ENCODE assay signal across 20 cellular contexts in genomic region chr10:101624526-101625102, GRCh38. TPM values are rescaled to one million over a fixed set of nuclear protein-coding genes. Genes with fewer than 3 reads are reported as not detected.
DNase-seq lines count a peak whose midpoint lies in the region; ATAC-seq, FAIRE-seq and TF ChIP-seq lines count a peak whose summit lies in the region.
"Had no signal": no experiment of that assay in that cellular context is flagged by ENCODE, and none has a peak within 500 bp of the region (broad histone marks: within the 10 kb centered on the region; RNA-seq: fewer than 3 reads in every experiment).

No MANE protein-coding gene starts in this region.

- no peak for TF ChIP-seq CTCF in CD4-positive, alpha-beta T cell (IDR thresholded peaks at IDR 0.05)
- TF ChIP-seq CTCF in cardiac fibroblast (IDR thresholded peaks at IDR 0.05; ENCODE audit: low read depth, low read length) (no peak), keratinocyte (optimal IDR thresholded peaks at IDR 0.05 in 1 of 3, IDR thresholded peaks at IDR 0.05 in 1 of 3, conservative IDR thresholded peaks at IDR 0.05 in 1 of 3; ENCODE audit: extremely low read depth in 1 of 3, insufficient read depth in 2 of 3, low read length in 3 of 3) (no peak)

- dilution Hi-C loops in keratinocyte (cut with MboI; ENCODE audit: extremely low pct_ligation_motif_present, low sequenced_read_pairs): no loop called here

- ATAC-seq in CD4-positive, alpha-beta T cell (ENCODE audit: poor library complexity): no peak
- no peak for ATAC-seq in GM19324 (IDR thresholded peaks at IDR 0.05; ENCODE audit: low FRiP score, unreplicated experiment)
- ATAC-seq: left lung had no signal

- H3K9me3 Mint-ChIP-seq in CD4-positive, alpha-beta T cell: no peaks in the 10 kb centered on the region
- H3K9me3 Mint-ChIP-seq: activated CD4-positive, alpha-beta T cell treated with anti-CD3 and anti-CD28 coated beads, Interleukin-2, amount 10 ng/mL, durations not matched to agents 7 days and 5 days had no signal

- H3K4me3 Mint-ChIP-seq in CD4-positive, alpha-beta T cell: no peak overlapping the region
- H3K4me3 Mint-ChIP-seq: activated CD4-positive, alpha-beta T cell treated with anti-CD3 and anti-CD28 coated beads, Interleukin-2, amount 10 ng/mL, durations not matched to agents 7 days and 5 days had no signal

- no peak for DNase-seq in CD4-positive, alpha-beta T cell
- peak; percentile 13 to 54 for DNase-seq in cardiac fibroblast (ENCODE audit: low read depth in 2 of 2)
- no peak for DNase-seq in keratinocyte (ENCODE audit: low read depth, low spot score)
- DNase-seq in COR-L47 (lab: John Stamatoyannopoulos, UW): no peak
- DNase-seq in kidney tubule cell (ENCODE audit: low spot score): no peak
- no peak for DNase-seq in medulla oblongata (ENCODE audit: extremely low spot score)
- DNase-seq: activated CD4-positive, alpha-beta T cell treated with anti-CD3 and anti-CD28 coated beads, Interleukin-2, amount 10 ng/mL, durations not matched to agents 7 days and 5 days; activated effector memory CD4-positive, alpha-beta T cell treated with Interleukin-2 at 50 U/mL for 16 hours; adrenal gland; AML-193; Calu3; esophagus squamous epithelium; glutamatergic neuron; left lung; NCI-H2081 treated with DMSO at 0.1 percent for 48 hours; NCI-H526 treated with DMSO at 0.1 percent for 48 hours; SIG-M5 had no signal

- peaks cover 90% of the 10 kb centered on the region for H3K36me3 Mint-ChIP-seq in CD4-positive, alpha-beta T cell (ENCODE audit: low read depth)

- H3K27me3 ChIP-seq in BLaER1 (no peaks in the 10 kb centered on the region), keratinocyte (ENCODE audit: control insufficient read depth, extremely low read depth, insufficient read depth, low read length) (no peaks in the 10 kb centered on the region)
- no peaks in the 10 kb centered on the region for H3K27me3 ChIP-seq in CD4-positive, alpha-beta T cell (ENCODE audit: control insufficient read depth, insufficient read depth, low read length)
- H3K27me3 ChIP-seq: adrenal gland, esophagus squamous epithelium, left lung, neutrophil had no signal

- H3K27me3 Mint-ChIP-seq in CD4-positive, alpha-beta T cell: no peaks in the 10 kb centered on the region
- H3K27me3 Mint-ChIP-seq: activated CD4-positive, alpha-beta T cell treated with anti-CD3 and anti-CD28 coated beads, Interleukin-2, amount 10 ng/mL, durations not matched to agents 7 days and 5 days had no signal

- peak; percentile 66 for FAIRE-seq in keratinocyte (lab: Jason Lieb, UNC)

- H3K27ac Mint-ChIP-seq in CD4-positive, alpha-beta T cell: peak overlapping the region; percentile 60
- H3K27ac Mint-ChIP-seq: activated CD4-positive, alpha-beta T cell treated with anti-CD3 and anti-CD28 coated beads, Interleukin-2, amount 10 ng/mL, durations not matched to agents 7 days and 5 days had no signal

- no peak overlapping the region for H2AFZ ChIP-seq in keratinocyte (ENCODE audit: control insufficient read depth, low read length)

- H3K4me1 Mint-ChIP-seq in CD4-positive, alpha-beta T cell (ENCODE audit: low read depth): peaks cover 14% of the 10 kb centered on the region
- H3K4me1 Mint-ChIP-seq: activated CD4-positive, alpha-beta T cell treated with anti-CD3 and anti-CD28 coated beads, Interleukin-2, amount 10 ng/mL, durations not matched to agents 7 days and 5 days had no signal

- no peaks in the 10 kb centered on the region for H3K79me2 ChIP-seq in keratinocyte (ENCODE audit: control insufficient read depth, insufficient read depth, low read length)

- H3K9me3 ChIP-seq in BLaER1 (no peaks in the 10 kb centered on the region), keratinocyte (ENCODE audit: control insufficient read depth, low read depth, low read length) (no peaks in the 10 kb centered on the region)
- no peaks in the 10 kb centered on the region for H3K9me3 ChIP-seq in CD4-positive, alpha-beta T cell (ENCODE audit: control insufficient read depth, low read length)
- H3K9me3 ChIP-seq: adrenal gland, esophagus squamous epithelium, left lung, neutrophil had no signal

- H3K9ac ChIP-seq in BLaER1 (peak overlapping the region; percentile 48; the same call in 1 of the 2 replicates), keratinocyte (ENCODE audit: control insufficient read depth, extremely low read depth, insufficient read depth, low read length) (no peak overlapping the region)

- POLR2A ChIA-PET in CD4-positive, alpha-beta T cell (lab: Charles Lee): no interaction called here

- no peaks in the 10 kb centered on the region for H3K9me1 ChIP-seq in keratinocyte (ENCODE audit: control insufficient read depth, extremely low read depth, insufficient read depth, low read length)

- intact Hi-C loops in CD4-positive, alpha-beta T cell (cut with DNase I, micrococcal nuclease): no loop called here

- H3K36me3 ChIP-seq in BLaER1: peaks cover 83% of the 10 kb centered on the region
- H3K36me3 ChIP-seq in keratinocyte (ENCODE audit: control insufficient read depth in 2 of 2, extremely low read depth in 1 of 2, insufficient read depth in 2 of 2, low read length in 2 of 2): peaks cover 0 to 5% of the 10 kb centered on the region in 2 experiments

- H3K4me2 ChIP-seq in BLaER1: peak overlapping the region; percentile 67
- H3K4me2 ChIP-seq in keratinocyte (ENCODE audit: control insufficient read depth, extremely low read depth, insufficient read depth, low read depth, low read length): no peak overlapping the region

- H3K4me3 ChIP-seq in BLaER1: no peak overlapping the region
- no peak overlapping the region for H3K4me3 ChIP-seq in cardiac fibroblast (replicated peaks in 1 of 2; ENCODE audit: low read depth in 2 of 2, low read length in 2 of 2)
- no peak overlapping the region for H3K4me3 ChIP-seq in keratinocyte (ENCODE audit: control insufficient read depth in 2 of 3, extremely low read depth in 1 of 3, insufficient read depth in 2 of 3, low read depth in 1 of 3, low read length in 3 of 3)
- H3K4me3 ChIP-seq: adrenal gland, esophagus squamous epithelium, left lung had no signal

- H3K27ac ChIP-seq in BLaER1 (no peak overlapping the region), keratinocyte (ENCODE audit: control insufficient read depth, insufficient read depth, low read length) (no peak overlapping the region)
- no peak overlapping the region for H3K27ac ChIP-seq in CD4-positive, alpha-beta T cell (ENCODE audit: low read depth, low read length)
- H3K27ac ChIP-seq: adrenal gland, left lung, neutrophil had no signal

- H4K20me1 ChIP-seq in BLaER1 (peaks cover 55% of the 10 kb centered on the region), keratinocyte (ENCODE audit: control insufficient read depth, extremely low read depth, insufficient read depth, low read length) (no peaks in the 10 kb centered on the region)

- CTCF ChIA-PET in CD4-positive, alpha-beta T cell (lab: Charles Lee): no interaction called here

- peaks cover 24% of the 10 kb centered on the region for H3K4me1 ChIP-seq in BLaER1
- H3K4me1 ChIP-seq in keratinocyte (ENCODE audit: control insufficient read depth, extremely low read depth, insufficient read depth, low read length): peaks cover 12% of the 10 kb centered on the region
- H3K4me1 ChIP-seq: left lung had no signal

RNA-seq across cellular contexts. Expression of gene DPCD, which starts 36.5 kb away (rescaled TPM):
- total RNA-seq in CD4-positive, alpha-beta T cell: under 1 TPM; 0.31 to 0.96 TPM
- polyA plus RNA-seq in keratinocyte: 43.3 to 58.1 TPM (median 57.9 TPM) in 3 replicates
- 26.5 TPM for polyA plus RNA-seq in keratinocyte (2011; ENCODE audit: low read depth)
- 51.5 and 57.5 TPM in 2 replicates for polyA plus RNA-seq in keratinocyte (2011; cell fraction: cytosol; rRNA removed)
- polyA plus RNA-seq in keratinocyte (2011; cell fraction: nucleus; rRNA removed): 35.5 and 37.4 TPM in 2 replicates
- 21.9 and 38.6 TPM in 2 replicates for polyA plus RNA-seq in keratinocyte (2012; ENCODE audit: low replicate concordance)
- 26.4 to 33.5 TPM (median 26.8 TPM) in 3 replicates for polyA minus RNA-seq in keratinocyte
- polyA minus RNA-seq in keratinocyte (2011; cell fraction: cytosol; rRNA and poly(A)+ RNA removed): 17.1 TPM
- 5.6 and 8.1 TPM in 2 replicates for polyA minus RNA-seq in keratinocyte (2011; cell fraction: nucleus; rRNA and poly(A)+ RNA removed)

RNA-seq across cellular contexts. Expression of gene POLL, which starts 36.6 kb away (rescaled TPM):
- total RNA-seq in CD4-positive, alpha-beta T cell: 10 to 100 TPM; 23.3 to 24.3 TPM
- 11.6 to 18.6 TPM (median 11.9 TPM) in 3 replicates for polyA plus RNA-seq in keratinocyte
- 5.7 TPM for polyA plus RNA-seq in keratinocyte (2011; ENCODE audit: low read depth)
- 9.7 and 12.2 TPM in 2 replicates for polyA plus RNA-seq in keratinocyte (2011; cell fraction: cytosol; rRNA removed)
- 37.0 and 37.7 TPM in 2 replicates for polyA plus RNA-seq in keratinocyte (2011; cell fraction: nucleus; rRNA removed)
- polyA plus RNA-seq in keratinocyte (2012; ENCODE audit: low replicate concordance): 11.3 and 12.7 TPM in 2 replicates
- 19.0 to 25.4 TPM (median 24.4 TPM) in 3 replicates for polyA minus RNA-seq in keratinocyte
- polyA minus RNA-seq in keratinocyte (2011; cell fraction: cytosol; rRNA and poly(A)+ RNA removed): 16.9 TPM
- polyA minus RNA-seq in keratinocyte (2011; cell fraction: nucleus; rRNA and poly(A)+ RNA removed): 12.2 and 19.3 TPM in 2 replicates

Comparison
In these comparisons a context has a peak if more than half of its experiments do, and no peak if none do; other contexts are left out.
1. DNase-seq: peak in cardiac fibroblast (2 of 2); none in CD4-positive, alpha-beta T cell (0 of 10), keratinocyte (single experiment), COR-L47 (single experiment), kidney tubule cell (single experiment) and medulla oblongata (single experiment).